8 cellular contexts compared by ENCODE assay signal in the genomic region with DNA sequence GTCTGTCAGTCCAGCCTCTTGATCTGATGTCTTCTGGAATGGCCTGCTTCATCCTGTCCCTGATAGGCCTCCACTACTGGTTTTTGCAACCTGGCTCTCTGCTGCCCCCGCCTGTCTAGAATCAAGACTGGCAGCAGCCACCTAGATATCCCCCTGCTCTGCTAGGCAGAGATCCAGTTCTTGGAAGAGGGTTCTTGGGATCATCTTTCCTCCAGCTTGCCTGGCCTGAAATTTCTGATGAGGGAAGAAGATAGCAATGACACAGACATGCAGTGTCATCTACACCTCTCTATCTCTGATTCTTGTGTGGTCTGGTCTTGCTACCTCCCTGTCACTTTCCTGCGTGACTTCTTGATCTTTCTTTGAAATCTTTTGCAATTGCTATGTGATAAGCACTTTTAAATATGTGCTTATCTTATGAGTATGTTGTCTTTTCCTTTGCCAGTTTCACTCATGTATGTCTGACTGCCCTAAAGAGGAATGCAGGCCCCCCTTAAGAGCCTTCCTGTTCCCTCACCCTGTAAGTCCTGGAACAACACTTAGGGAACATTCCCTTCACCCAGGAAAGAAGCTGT. TPM values are rescaled to one million over a fixed set of nuclear protein-coding genes. Genes with fewer than 3 reads are reported as not detected.
DNase-seq lines count a peak whose midpoint lies in the region; ATAC-seq, FAIRE-seq and TF ChIP-seq lines count a peak whose summit lies in the region.

No MANE protein-coding gene starts in this region.

- H3K4me3 ChIP-seq in RWPE2 (ENCODE audit: severe bottlenecking): no peak overlapping the region
- H3K4me3 ChIP-seq in gastroesophageal sphincter: no peak overlapping the region
- H3K4me3 ChIP-seq in upper lobe of left lung: no peak overlapping the region

- no peaks in the 10 kb centered on the region for H3K27me3 Mint-ChIP-seq in osteocyte (ENCODE audit: unreplicated experiment)

- no peaks in the 10 kb centered on the region for H3K9me3 Mint-ChIP-seq in osteocyte (ENCODE audit: unreplicated experiment)

- 56 to 100% methylated on average over 1 to 2 of the region's 2 CpGs for WGBS in gastroesophageal sphincter (ENCODE audit: low coverage in 1 of 2), 2 donors
- WGBS in upper lobe of left lung, 2 donors: 12 to 25% methylated on average over 2 of the region's 2 CpGs

- no peak for FAIRE-seq in D721Med (lab: Jason Lieb, UNC)

- H3K27me3 ChIP-seq in RWPE2 (ENCODE audit: insufficient read depth, poor library complexity, severe bottlenecking) (no peaks in the 10 kb centered on the region), gastroesophageal sphincter (no peaks in the 10 kb centered on the region), upper lobe of left lung (no peaks in the 10 kb centered on the region)

- peak overlapping the region; percentile 80 for H3K27ac Mint-ChIP-seq in osteocyte (ENCODE audit: unreplicated experiment)

- TF ChIP-seq CTCF in D721Med (IDR thresholded peaks at IDR 0.05; ENCODE audit: insufficient read depth, missing control alignments) (peak; percentile 72), RWPE2 (IDR thresholded peaks at IDR 0.05; ENCODE audit: poor library complexity, severe bottlenecking) (peak; percentile 89), gastroesophageal sphincter (IDR thresholded peaks at IDR 0.05) (peak; percentile 57 to 74 (median 64)), osteocyte (IDR thresholded peaks at IDR 0.05) (peak; percentile 86), upper lobe of left lung (IDR thresholded peaks at IDR 0.05) (peak; percentile 77 to 89 (median 86))

- H3K9me3 ChIP-seq in RWPE2 (ENCODE audit: severe bottlenecking) (no peaks in the 10 kb centered on the region), gastroesophageal sphincter (no peaks in the 10 kb centered on the region), upper lobe of left lung (no peaks in the 10 kb centered on the region)

- DNase-seq in D721Med (ENCODE audit: insufficient read length, low spot score): no peak
- peak; percentile 95 for DNase-seq in HS-27A (ENCODE audit: low read depth)
- DNase-seq in RWPE2 (ENCODE audit: low spot score): no peak
- peak; percentile 87 for DNase-seq in activated effector memory CD4-positive, alpha-beta T cell treated with anti-CD3 and anti-CD28 coated beads, Interleukin-2, amount 50 U/mL, for 16 hours
- DNase-seq in osteocyte (ENCODE audit: extremely low spot score, unreplicated experiment): no peak
- peak in 1 of 2 donors; percentile 88 for DNase-seq in upper lobe of left lung

- TF ChIP-seq POLR2A in gastroesophageal sphincter (IDR thresholded peaks at IDR 0.05) (no peak), upper lobe of left lung (IDR thresholded peaks at IDR 0.05) (peak in 2 of 4 donors; percentile 12 to 17)

- H3K4me3 Mint-ChIP-seq in osteocyte (ENCODE audit: unreplicated experiment): no peak overlapping the region

- no peaks in the 10 kb centered on the region for H3K4me1 ChIP-seq in RWPE2 (ENCODE audit: insufficient read depth, poor library complexity, severe bottlenecking)
- H3K4me1 ChIP-seq in gastroesophageal sphincter: peaks cover 0 to 27% (median 20%) of the 10 kb centered on the region in 3 donors
- peaks cover 41 to 71% (median 46%) of the 10 kb centered on the region in 4 donors for H3K4me1 ChIP-seq in upper lobe of left lung

- H3K36me3 ChIP-seq in RWPE2 (ENCODE audit: low read depth) (peaks cover 33% of the 10 kb centered on the region), gastroesophageal sphincter (peaks cover 0 to 59% of the 10 kb centered on the region in 2 donors), upper lobe of left lung (peaks cover 0 to 17% (median 4%) of the 10 kb centered on the region in 4 donors)

- peaks cover 28% of the 10 kb centered on the region for H3K4me1 Mint-ChIP-seq in osteocyte (ENCODE audit: unreplicated experiment)

- peak; percentile 89 for ATAC-seq in RWPE2 (ENCODE audit: low read depth)
- peak; percentile 78 for ATAC-seq in gastroesophageal sphincter
- ATAC-seq in upper lobe of left lung (ENCODE audit: low FRiP score in 2 of 2): peak; percentile 82 to 92
- ATAC-seq in HG03196 (IDR thresholded peaks at IDR 0.05; ENCODE audit: unreplicated experiment): no peak

- TF ChIP-seq EP300 in gastroesophageal sphincter (IDR thresholded peaks at IDR 0.05) (no peak), upper lobe of left lung (IDR thresholded peaks at IDR 0.05) (peak in 3 of 4 donors; percentile 36 to 88 (median 62))

- H3K27ac ChIP-seq in RWPE2 (ENCODE audit: poor library complexity, severe bottlenecking): peak overlapping the region; percentile 22
- H3K27ac ChIP-seq in gastroesophageal sphincter: peak overlapping the region in 3 of 4 donors; percentile 28 to 74 (median 50)
- H3K27ac ChIP-seq in upper lobe of left lung: peak overlapping the region; percentile 83 to 87 (median 84)

- peaks cover 3% of the 10 kb centered on the region for H3K36me3 Mint-ChIP-seq in osteocyte (ENCODE audit: unreplicated experiment)

RNA-seq across cellular contexts. Expression of gene NFATC3, which starts 20.3 kb away (rescaled TPM):
- 10 to 100 TPM; 42.4 to 50.6 (median 49.3) TPM for total RNA-seq in gastroesophageal sphincter
- total RNA-seq in osteocyte: 42.0 and 42.3 TPM in 2 replicates
- 10 to 100 TPM; 49.1 to 95.3 (median 68.0) TPM for total RNA-seq in upper lobe of left lung

RNA-seq across cellular contexts. Expression of gene DUS2, which starts 41.8 kb away (rescaled TPM):
- 10 to 100 TPM in 1 of 4 donors, 1 to 10 TPM in 3; 7.2 to 15.0 (median 8.7) TPM for total RNA-seq in gastroesophageal sphincter
- 13.6 and 17.2 TPM in 2 replicates for total RNA-seq in osteocyte
- total RNA-seq in upper lobe of left lung: 10 to 100 TPM; 12.7 to 28.3 (median 16.8) TPM

RNA-seq across cellular contexts. Expression of gene DDX28, which starts 41.8 kb away (rescaled TPM):
- total RNA-seq in gastroesophageal sphincter: 10 to 100 TPM in 1 of 4 donors, 1 to 10 TPM in 3; 6.5 to 10.4 (median 8.0) TPM
- total RNA-seq in osteocyte: 7.5 and 8.8 TPM in 2 replicates
- 10 to 100 TPM in 4 of 6 donors, 1 to 10 TPM in 2; 4.4 to 13.2 (median 12.1) TPM for total RNA-seq in upper lobe of left lung

RNA-seq across cellular contexts. Expression of gene DPEP2NB, which starts 49.2 kb away (rescaled TPM):
- not detected for total RNA-seq in gastroesophageal sphincter
- not detected in 2 replicates for total RNA-seq in osteocyte
- not detected for total RNA-seq in upper lobe of left lung

Comparison
In these comparisons a context has a peak if more than half of its experiments do, and no peak if none do; other contexts are left out.
1. DNase-seq: peak in HS-27A (single experiment) and activated effector memory CD4-positive, alpha-beta T cell treated with anti-CD3 and anti-CD28 coated beads, Interleukin-2, amount 50 U/mL, for 16 hours (single experiment); none in D721Med (single experiment), RWPE2 (single experiment) and osteocyte (single experiment).
2. H3K27ac ChIP-seq: peak in every context shown above with its lines; median percentile 84 in upper lobe of left lung; 50 in gastroesophageal sphincter; 22 in RWPE2.
3. Peak in every context shown above with its lines, with median percentiles within 50 percentile points of each other: CTCF ChIP-seq.